1 cellular context compared by ENCODE assay signal in genomic region chr11:124872741-124873140, GRCh38.
TF ChIP-seq lines count a peak whose summit lies in the region.

No MANE protein-coding gene starts in this region.

TF ChIP-seq in K562, 482 proteins besides CTCF, POLR2A, EP300 and RAD21:
- TF ChIP-seq NR3C1 (CRISPR knock-in tag; IDR thresholded peaks at IDR 0.05) (no peak), CTCFL (IDR thresholded peaks at IDR 0.05; ENCODE audit: borderline replicate concordance, insufficient read depth, low read depth, low read length, poor library complexity, severe bottlenecking) (peak; percentile 67), RFX5 (IDR thresholded peaks at IDR 0.05; ENCODE audit: low read depth, low read length) (no peak), ZBTB9 (CRISPR knock-in tag; IDR thresholded peaks at IDR 0.05) (no peak), RCOR1 (IDR thresholded peaks at IDR 0.05; ENCODE audit: borderline replicate concordance in 1 of 2, low read depth in 2 of 2, low read length in 2 of 2) (peak in 1 of 2 experiments; percentile 31; a peak in 1 of 4 replicates), USF1 (CRISPR knock-in tag; IDR thresholded peaks at IDR 0.05) (no peak), PTTG1 (tag; IDR thresholded peaks at IDR 0.05; ENCODE audit: low read depth) (no peak), SMAD2 (IDR thresholded peaks at IDR 0.05; ENCODE audit: low read depth, low read length) (no peak), NFYB (IDR thresholded peaks at IDR 0.05; ENCODE audit: extremely low read depth, insufficient read length) (peak; percentile 74)
